In genomic region chr11:121983901-121984300, GRCh38 we compare ENCODE assay signal across 8 cellular contexts.
"Had no signal": no experiment of that assay in that cellular context is flagged by ENCODE, and none has a peak within 500 bp of the region (broad histone marks: within the 10 kb centered on the region; RNA-seq: fewer than 3 reads in every experiment).

No MANE protein-coding gene starts in this region.

- H3K9ac ChIP-seq: GM23248 had no signal

- H3K9me3 ChIP-seq: HAP-1 had no signal

- DNase-seq: GM23248, GOT3, H7, HFFc6 had no signal

- H3K4me1 ChIP-seq: HAP-1 had no signal

- H3K27ac ChIP-seq: GM23248, HL-60 had no signal

- H3K4me3 ChIP-seq: GM23248, HAP-1 had no signal

- ATAC-seq: HCT116, HepG2 had no signal

- H2AFZ ChIP-seq: GM23248 had no signal

- H3K36me3 ChIP-seq: HAP-1 had no signal
